In the genomic region with DNA sequence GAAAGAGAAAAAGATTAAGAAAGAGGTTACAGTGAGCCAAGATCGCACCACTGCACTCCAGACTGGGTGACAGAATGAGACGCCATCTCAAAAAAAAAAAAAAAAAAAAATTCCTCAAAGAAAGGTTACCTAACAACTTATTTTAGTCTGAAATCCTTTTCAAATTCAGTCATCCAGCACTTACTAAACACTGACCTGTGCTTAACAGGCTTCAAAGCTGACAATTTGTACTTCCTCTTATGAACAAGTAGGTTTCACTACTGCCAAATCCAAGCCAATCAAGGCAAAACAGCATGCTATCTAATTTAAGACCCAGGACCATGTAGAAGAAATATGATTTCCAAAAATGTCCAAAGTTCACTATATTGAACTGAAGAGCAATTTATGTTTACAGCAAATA, we compare ENCODE assay signal across 9 cellular contexts. TPM values are rescaled to one million over a fixed set of nuclear protein-coding genes. Genes with fewer than 3 reads are reported as not detected.
DNase-seq lines count a peak whose midpoint lies in the region; ATAC-seq and TF ChIP-seq lines count a peak whose summit lies in the region.
"Had no signal": no experiment of that assay in that cellular context is flagged by ENCODE, and none has a peak within 500 bp of the region (broad histone marks: within the 10 kb centered on the region; RNA-seq: fewer than 3 reads in every experiment).

No MANE protein-coding gene starts in this region.

- H3K36me3 ChIP-seq in DOHH2 (ENCODE audit: control insufficient read depth, low read length) (peaks cover 41% of the 10 kb centered on the region), colonic mucosa (no peaks in the 10 kb centered on the region), PC-9 (ENCODE audit: low read depth) (no peaks in the 10 kb centered on the region)

- no peak overlapping the region for H3K9ac ChIP-seq in colonic mucosa (ENCODE audit: low read depth in 2 of 2, low read length in 2 of 2)

- H3K27ac ChIP-seq in DOHH2 (ENCODE audit: low read depth, low read length) (peak overlapping the region; percentile 4; the same call in 1 of the 2 replicates), colonic mucosa (peak overlapping the region; percentile 49), PC-9 (no peak overlapping the region)
- H3K27ac ChIP-seq: skin epidermis had no signal

- H3F3A ChIP-seq in DOHH2 (ENCODE audit: control insufficient read depth, insufficient read depth) (peaks cover 7% of the 10 kb centered on the region), PC-9 (ENCODE audit: insufficient read depth, low read depth) (peaks cover 13% of the 10 kb centered on the region; the same call in 1 of the 2 replicates)

- H3K79me2 ChIP-seq in DOHH2 (ENCODE audit: control insufficient read depth, low read length) (peaks cover 61% of the 10 kb centered on the region), PC-9 (ENCODE audit: low read depth) (no peaks in the 10 kb centered on the region; the same call in 1 of the 2 replicates)

- CTCF ChIA-PET in PC-9 (lab: Charles Lee) = no interaction called here

- BruUV-seq in PC-9 (replicated peaks; lab: Mats Ljungman, UMichigan) = no TSS peak

- DNase-seq in colonic mucosa = no peak
- no peak for DNase-seq in RKO (ENCODE audit: low spot score)
- DNase-seq in SW 1271 (lab: John Stamatoyannopoulos, UW) = no peak
- DNase-seq in PC-9 = no peak
- DNase-seq in NCI-H2227 (lab: John Stamatoyannopoulos, UW; ENCODE audit: unreplicated experiment) = no peak

- H3K4me1 ChIP-seq in DOHH2 (ENCODE audit: control insufficient read depth, low read length) (peaks cover 20% of the 10 kb centered on the region), colonic mucosa (no peaks in the 10 kb centered on the region), PC-9 (replicated peaks; ENCODE audit: insufficient read depth) (no peaks in the 10 kb centered on the region)

- no peak overlapping the region for H2AFZ ChIP-seq in PC-9

- H3K4me2 ChIP-seq in DOHH2 (ENCODE audit: low read length) (peak overlapping the region; percentile 25), PC-9 (no peak overlapping the region)

- peak; percentile 68 for ATAC-seq in GM19468 (IDR thresholded peaks at IDR 0.05; ENCODE audit: extremely low read depth, unreplicated experiment)
- peak; percentile 85 for ATAC-seq in HG03432 (IDR thresholded peaks at IDR 0.05; ENCODE audit: unreplicated experiment)

- H3K9me3 ChIP-seq in DOHH2 (ENCODE audit: control insufficient read depth, insufficient read depth, low read length) = no peaks in the 10 kb centered on the region
- H3K9me3 ChIP-seq in colonic mucosa = no peaks in the 10 kb centered on the region
- H3K9me3 ChIP-seq in PC-9 (ENCODE audit: insufficient read depth, low read depth) = no peaks in the 10 kb centered on the region

- H4K20me1 ChIP-seq in DOHH2 (ENCODE audit: control insufficient read depth, insufficient read depth, low read depth, low read length) (no peaks in the 10 kb centered on the region), PC-9 (ENCODE audit: insufficient read depth) (no peaks in the 10 kb centered on the region)

- H3K9me2 ChIP-seq in DOHH2 (replicated peaks; ENCODE audit: control insufficient read depth, low read length) (no peaks in the 10 kb centered on the region), PC-9 (ENCODE audit: insufficient read depth) (no peaks in the 10 kb centered on the region)

- H3K4me3 ChIP-seq in DOHH2 (ENCODE audit: low read length) (no peak overlapping the region), colonic mucosa (no peak overlapping the region), PC-9 (no peak overlapping the region)
- H3K4me3 ChIP-seq: skin epidermis had no signal

- TF ChIP-seq CTCF in DOHH2 (IDR thresholded peaks at IDR 0.05; ENCODE audit: low read depth, low read length, poor library complexity, severe bottlenecking) (no peak), colonic mucosa (IDR thresholded peaks at IDR 0.05) (no peak), PC-9 (conservative IDR thresholded peaks at IDR 0.05) (no peak)

- intact Hi-C loops in colonic mucosa (cut with DNase I) (no loop called here), PC-9 (cut with micrococcal nuclease; ENCODE audit: unreplicated experiment) (no loop called here)

- POLR2A ChIA-PET in PC-9 (lab: Charles Lee; ENCODE audit: unreplicated experiment) = interaction anchor here (0.5 to 0.7 kb wide), 2 partner anchors 119 to 165 kb away, joined by 3 to 8 read pairs; no protein-coding TSS in a partner anchor

- H3K27me3 ChIP-seq in DOHH2 (ENCODE audit: control insufficient read depth, low read length) (no peaks in the 10 kb centered on the region), colonic mucosa (no peaks in the 10 kb centered on the region), PC-9 (ENCODE audit: insufficient read depth, low read depth) (no peaks in the 10 kb centered on the region)

RNA-seq across cellular contexts. Expression of a gene that starts 13.6 kb away (rescaled TPM):
- total RNA-seq in colonic mucosa = 10 to 100 TPM; 44.0 to 47.6 TPM
- total RNA-seq in PC-9 (2021) = 19.9 and 23.2 TPM in 2 replicates
